Comparison of ENCODE assay signal across 8 cellular contexts in genomic region chr6:166958926-166959861, GRCh38. TPM values are rescaled to one million over a fixed set of nuclear protein-coding genes. Genes with fewer than 3 reads are reported as not detected.
DNase-seq lines count a peak whose midpoint lies in the region; ATAC-seq and TF ChIP-seq lines count a peak whose summit lies in the region.

No MANE protein-coding gene starts in this region.

- TF ChIP-seq CTCF in heart left ventricle (IDR thresholded peaks at IDR 0.05) = no peak
- no peak for TF ChIP-seq CTCF in esophagus muscularis mucosa (IDR thresholded peaks at IDR 0.05)

- H3K27ac ChIP-seq in heart left ventricle = peak overlapping the region in 11 of 12 donors; percentile 15 to 98 (median 48)
- peak overlapping the region in 3 of 4 donors; percentile 10 to 50 (median 45) for H3K27ac ChIP-seq in esophagus muscularis mucosa (replicated peaks in 1 of 4)
- no peak overlapping the region for H3K27ac ChIP-seq in Karpas-422 (ENCODE audit: low read length)

- no peaks in the 10 kb centered on the region for H3K9me3 ChIP-seq in heart left ventricle
- no peaks in the 10 kb centered on the region for H3K9me3 ChIP-seq in esophagus muscularis mucosa
- no peaks in the 10 kb centered on the region for H3K9me3 ChIP-seq in Karpas-422 (ENCODE audit: low read length)

- H2AFZ ChIP-seq in Karpas-422 (ENCODE audit: low read length) = no peak overlapping the region

- peaks cover 6% of the 10 kb centered on the region for H3K9me3 Mint-ChIP-seq in T-helper 1 cell treated with Interleukin-12 subunit alpha and Interleukin-12 subunit beta and Interleukin-4 antibody, amounts not matched to agents 30 μg/mL and 1 μg/mL, for 36 hours

- ATAC-seq in heart left ventricle = peak in 1 of 4 donors; percentile 41
- ATAC-seq in Right ventricle myocardium superior (ENCODE audit: poor library complexity) = no peak
- ATAC-seq in HG03460 (IDR thresholded peaks at IDR 0.05; ENCODE audit: unreplicated experiment) = no peak
- no peak for ATAC-seq in HG03097 (IDR thresholded peaks at IDR 0.05; ENCODE audit: low FRiP score, unreplicated experiment)

- H3K4me1 ChIP-seq in heart left ventricle (peaks cover 0 to 49% (median 12%) of the 10 kb centered on the region in 12 donors), esophagus muscularis mucosa (peaks cover 14 to 36% (median 29%) of the 10 kb centered on the region in 4 donors), Karpas-422 (ENCODE audit: low read length) (peaks cover 42% of the 10 kb centered on the region)

- peak overlapping the region; percentile 90 for H3K27ac Mint-ChIP-seq in T-helper 1 cell treated with Interleukin-12 subunit alpha and Interleukin-12 subunit beta and Interleukin-4 antibody, amounts not matched to agents 30 μg/mL and 1 μg/mL, for 36 hours

- H3K4me1 Mint-ChIP-seq in T-helper 1 cell treated with Interleukin-12 subunit alpha and Interleukin-12 subunit beta and Interleukin-4 antibody, amounts not matched to agents 30 μg/mL and 1 μg/mL, for 36 hours (ENCODE audit: low read depth) = peaks cover 49% of the 10 kb centered on the region

- H3K36me3 ChIP-seq in heart left ventricle (no peaks in the 10 kb centered on the region), esophagus muscularis mucosa (no peaks in the 10 kb centered on the region), Karpas-422 (ENCODE audit: insufficient read depth, low read length) (no peaks in the 10 kb centered on the region)

- H3K79me2 ChIP-seq in Karpas-422 (ENCODE audit: low read length) = peaks cover 13% of the 10 kb centered on the region

- peaks cover 9% of the 10 kb centered on the region for H3K36me3 Mint-ChIP-seq in T-helper 1 cell treated with Interleukin-12 subunit alpha and Interleukin-12 subunit beta and Interleukin-4 antibody, amounts not matched to agents 30 μg/mL and 1 μg/mL, for 36 hours (ENCODE audit: low read depth)

- intact Hi-C loops in heart left ventricle (cut with DNase I) = loop anchor here in 3 of 10 donors (5.0 to 10.0 kb wide), 3 partner anchors 38 to 174 kb away; partner anchors contain the start of gene CEP43 (in 2 of the 3)
- intact Hi-C loops in Right ventricle myocardium superior (cut with DNase I) = no loop called here
- intact Hi-C loops in esophagus muscularis mucosa (cut with DNase I) = no loop called here

- peak overlapping the region; percentile 98 for H3K4me3 Mint-ChIP-seq in T-helper 1 cell treated with Interleukin-12 subunit alpha and Interleukin-12 subunit beta and Interleukin-4 antibody, amounts not matched to agents 30 μg/mL and 1 μg/mL, for 36 hours

- no peaks in the 10 kb centered on the region for H3K9me2 ChIP-seq in Karpas-422 (replicated peaks; ENCODE audit: insufficient read depth, low read length)

- WGBS in heart left ventricle, 4 donors = 56 to 65% (median 60%) methylated on average over 13 of the region's 13 CpGs
- WGBS in esophagus muscularis mucosa = 68% methylated on average over 13 of the region's 13 CpGs

- no peaks in the 10 kb centered on the region for H3K27me3 Mint-ChIP-seq in T-helper 1 cell treated with Interleukin-12 subunit alpha and Interleukin-12 subunit beta and Interleukin-4 antibody, amounts not matched to agents 30 μg/mL and 1 μg/mL, for 36 hours (ENCODE audit: low read depth)

- DNase-seq in heart left ventricle = peak in 2 of 5 donors; percentile 42 to 45
- DNase-seq in Right ventricle myocardium superior = no peak
- no peak for DNase-seq in esophagus muscularis mucosa (ENCODE audit: extremely low spot score)
- peak; percentile 31 to 42 for DNase-seq in stimulated activated CD8-positive, alpha-beta memory T cell treated with anti-CD3 and anti-CD28 coated beads, Interleukin-7, amount 100 ng/mL, for 4 hours (ENCODE audit: low read depth in 2 of 2)
- no peak for DNase-seq in Karpas-422

- H3K4me3 ChIP-seq in heart left ventricle = peak overlapping the region in 1 of 12 donors; percentile 23
- H3K4me3 ChIP-seq in esophagus muscularis mucosa = no peak overlapping the region
- no peak overlapping the region for H3K4me3 ChIP-seq in Karpas-422 (ENCODE audit: low read length)

- TF ChIP-seq EP300 in esophagus muscularis mucosa (IDR thresholded peaks at IDR 0.05) = no peak

- H3K9ac ChIP-seq in Karpas-422 (ENCODE audit: low read length) = no peak overlapping the region

- H4K20me1 ChIP-seq in Karpas-422 (ENCODE audit: insufficient read depth, low read depth, low read length) = no peaks in the 10 kb centered on the region

- H3K27me3 ChIP-seq in heart left ventricle (no peaks in the 10 kb centered on the region), esophagus muscularis mucosa (no peaks in the 10 kb centered on the region), Karpas-422 (ENCODE audit: low read length) (no peaks in the 10 kb centered on the region)

- TF ChIP-seq POLR2A in heart left ventricle (IDR thresholded peaks at IDR 0.05) = no peak
- no peak for TF ChIP-seq POLR2A in esophagus muscularis mucosa (IDR thresholded peaks at IDR 0.05; ENCODE audit: low read depth)

- H3K4me2 ChIP-seq in Karpas-422 (ENCODE audit: low read depth, low read length, poor library complexity, severe bottlenecking) = no peak overlapping the region

RNA-seq across cellular contexts. Expression of gene RNASET2, which starts 2.8 kb away (rescaled TPM):
- total RNA-seq in heart left ventricle (10 to 100 TPM in 7 of 9 donors, 1 to 10 TPM in 2; 7.9 to 76.0 (median 13.5) TPM), Right ventricle myocardium superior (12.3 TPM), esophagus muscularis mucosa (10 to 100 TPM; 24.1 to 54.5 (median 30.4) TPM)
- polyA plus RNA-seq in heart left ventricle = 10 to 100 TPM in 1 of 2 donors, 1 to 10 TPM in 1; 5.7 to 18.3 TPM
- total RNA-seq in Karpas-422 (2014; rRNA removed; shearing (Covaris generic); ENCODE audit: low replicate concordance) = 147 and 246 TPM in 2 replicates

RNA-seq across cellular contexts. Expression of gene CEP43, which starts 40.0 kb away (rescaled TPM):
- total RNA-seq in heart left ventricle = 10 to 100 TPM in 6 of 9 donors, 1 to 10 TPM in 3; 6.6 to 15.5 (median 10.7) TPM
- 10 to 100 TPM in 1 of 2 donors, 1 to 10 TPM in 1; 4.7 to 16.9 TPM for polyA plus RNA-seq in heart left ventricle
- 13.2 TPM for total RNA-seq in Right ventricle myocardium superior
- 10 to 100 TPM in 1 of 4 donors, 1 to 10 TPM in 3; 6.6 to 18.0 (median 8.3) TPM for total RNA-seq in esophagus muscularis mucosa
- 18.5 and 19.5 TPM in 2 replicates for total RNA-seq in Karpas-422 (2014; rRNA removed; shearing (Covaris generic); ENCODE audit: low replicate concordance)

Comparison
In these comparisons a context has a peak if more than half of its experiments do, and no peak if none do; other contexts are left out.
1. DNase-seq: peak in stimulated activated CD8-positive, alpha-beta memory T cell treated with anti-CD3 and anti-CD28 coated beads, Interleukin-7, amount 100 ng/mL, for 4 hours (2 of 2); none in Right ventricle myocardium superior (single experiment), esophagus muscularis mucosa (single experiment) and Karpas-422 (single experiment).